Comparison of ENCODE assay signal across 8 cellular contexts in the genomic region with DNA sequence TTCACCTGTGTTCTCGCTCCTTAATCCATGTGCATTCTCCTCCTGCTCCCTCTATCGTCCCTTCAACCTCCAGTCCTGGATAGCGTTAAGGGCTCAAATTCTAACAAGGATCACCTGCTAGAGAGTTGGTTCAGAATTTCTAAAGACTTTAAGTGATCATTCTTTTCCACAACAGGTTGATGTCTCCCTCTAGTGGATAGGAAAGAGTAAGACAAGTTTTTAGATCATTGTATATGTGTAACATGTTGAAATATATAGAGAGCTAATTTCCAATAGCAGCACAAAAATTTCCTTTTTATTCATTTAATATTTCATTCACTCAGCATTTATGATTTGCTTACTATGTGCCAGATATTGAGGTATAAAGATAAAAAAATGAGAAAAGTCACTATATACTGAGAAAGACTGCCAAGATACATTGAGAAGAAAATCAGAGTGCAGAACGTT. TPM values are rescaled to one million over a fixed set of nuclear protein-coding genes. Genes with fewer than 3 reads are reported as not detected.
A peak's percentile ranks its signal among the peaks of the same experiment; 100 is the strongest.
DNase-seq lines count a peak whose midpoint lies in the region; ATAC-seq, FAIRE-seq and TF ChIP-seq lines count a peak whose summit lies in the region.

No MANE protein-coding gene starts in this region.

- H3K4me2 ChIP-seq in OCI-LY3 (ENCODE audit: low read length): no peak overlapping the region

- peak; percentile 78 to 85 (median 83) for ATAC-seq in right lobe of liver
- ATAC-seq in GM21786 (IDR thresholded peaks at IDR 0.05; ENCODE audit: unreplicated experiment): no peak
- ATAC-seq in HG03045 (IDR thresholded peaks at IDR 0.05; ENCODE audit: unreplicated experiment): no peak
- ATAC-seq in HG03108 (IDR thresholded peaks at IDR 0.05; ENCODE audit: unreplicated experiment): no peak

- TF ChIP-seq POLR2A in right lobe of liver (IDR thresholded peaks at IDR 0.05): no peak

- H3K27ac ChIP-seq in OCI-LY3 (ENCODE audit: low read length) (no peak overlapping the region), right lobe of liver (no peak overlapping the region)

- no peak overlapping the region for H2AFZ ChIP-seq in OCI-LY3 (ENCODE audit: low read depth, low read length)

- peak; percentile 78 for FAIRE-seq in colon (lab: Jason Lieb, UNC)

- TF ChIP-seq CTCF in OCI-LY3 (IDR thresholded peaks at IDR 0.05; ENCODE audit: low read depth, low read length) (peak; percentile 85), right lobe of liver (IDR thresholded peaks at IDR 0.05) (peak; percentile 75 to 81 (median 76))

- H3K27me3 ChIP-seq in OCI-LY3 (ENCODE audit: low read depth, low read length) (0 out of 2 replicates have a peak, but pooled peaks cover 4% of the 10 kb centered on the region), right lobe of liver (no peaks in the 10 kb centered on the region)

- H3K4me3 ChIP-seq in OCI-LY3 (ENCODE audit: low read length) (no peak overlapping the region), right lobe of liver (no peak overlapping the region)

- intact Hi-C loops in right lobe of liver (cut with DNase I): no loop called here

- no peaks in the 10 kb centered on the region for H4K20me1 ChIP-seq in OCI-LY3 (ENCODE audit: insufficient read depth, low read length)

- H3K4me1 ChIP-seq in OCI-LY3 (ENCODE audit: low read length) (no peaks in the 10 kb centered on the region), right lobe of liver (no peaks in the 10 kb centered on the region)

- WGBS in right lobe of liver (ENCODE audit: insufficient coverage, low coverage, low lambda C conversion rate, missing lambda C conversion rate): 16% methylated on average over 4 of the region's 4 CpGs

- no peaks in the 10 kb centered on the region for H3K36me3 ChIP-seq in OCI-LY3 (replicated peaks; ENCODE audit: low read depth, low read length)
- H3K36me3 ChIP-seq in right lobe of liver: no peaks in the 10 kb centered on the region

- H3K79me2 ChIP-seq in OCI-LY3 (ENCODE audit: low read length): no peaks in the 10 kb centered on the region

- in situ Hi-C loops in G401 (cut with HindIII; ENCODE audit: low sequenced_read_pairs): no loop called here
- in situ Hi-C loops in KBM-7 (cut with MboI; ENCODE audit: low pct_unique_long_range_greater_than_20kb, low sequenced_read_pairs): no loop called here

- peak; percentile 82 for DNase-seq in G401 (ENCODE audit: low spot score)
- peak; percentile 53 for DNase-seq in KBM-7
- DNase-seq in right lobe of liver: no peak

- H3K9ac ChIP-seq in OCI-LY3 (ENCODE audit: low read length): no peak overlapping the region

- H3K9me3 ChIP-seq in OCI-LY3 (ENCODE audit: insufficient read depth, low read length): no peaks in the 10 kb centered on the region
- H3K9me3 ChIP-seq in right lobe of liver: no peaks in the 10 kb centered on the region

RNA-seq across cellular contexts. Expression of a gene that starts 9.3 kb away (rescaled TPM):
- not detected in 2 replicates for total RNA-seq in G401 (2014; rRNA removed; shearing (Covaris generic))
- under 1 TPM in 1 of 6 experiments, not detected in 5; 0.04 TPM for total RNA-seq in right lobe of liver

Comparison
In these comparisons a context has a peak if more than half of its experiments do, and no peak if none do; other contexts are left out.
1. DNase-seq: peak in G401 (single experiment) and KBM-7 (single experiment); none in right lobe of liver (0 of 3).
2. ATAC-seq: peak in right lobe of liver (4 of 4); none in GM21786 (single experiment), HG03045 (single experiment) and HG03108 (single experiment).